1 cellular context compared by ENCODE assay signal in genomic region chr17:41464682-41465081, GRCh38.
TF ChIP-seq lines count a peak whose summit lies in the region.

No MANE protein-coding gene starts in this region.

TF ChIP-seq in endothelial cell of umbilical vein, 7 proteins besides CTCF, POLR2A, EP300 and RAD21:
- TF ChIP-seq EZH2 (IDR thresholded peaks at IDR 0.05; ENCODE audit: borderline replicate concordance, low read depth, low read length, severe bottlenecking): no peak
- TF ChIP-seq FOS (IDR thresholded peaks at IDR 0.05; ENCODE audit: borderline replicate concordance, insufficient read depth, low read length): peak; percentile 41
- TF ChIP-seq JUN (IDR thresholded peaks at IDR 0.05; ENCODE audit: borderline replicate concordance, insufficient read depth, insufficient read length, low read depth): no peak
- no peak for TF ChIP-seq POLR2AphosphoS5 (IDR thresholded peaks at IDR 0.05; ENCODE audit: insufficient read depth, low read depth, low read length)
